15 cellular contexts compared by ENCODE assay signal in genomic region chr4:176205299-176205698, GRCh38. TPM values are rescaled to one million over a fixed set of nuclear protein-coding genes. Genes with fewer than 3 reads are reported as not detected.
DNase-seq lines count a peak whose midpoint lies in the region; ATAC-seq and TF ChIP-seq lines count a peak whose summit lies in the region.
"Had no signal": no experiment of that assay in that cellular context is flagged by ENCODE, and none has a peak within 500 bp of the region (broad histone marks: within the 10 kb centered on the region; RNA-seq: fewer than 3 reads in every experiment).

No MANE protein-coding gene starts in this region.

- H3K9me3 Mint-ChIP-seq in WTC11, result peaks cover 12% of the 10 kb centered on the region
- H3K9me3 Mint-ChIP-seq in MCF 10A (ENCODE audit: unreplicated experiment), result no peaks in the 10 kb centered on the region
- H3K9me3 Mint-ChIP-seq in CD14-positive monocyte, result peaks cover 0 to 4% (median 0%) of the 10 kb centered on the region in 7 donors
- H3K9me3 Mint-ChIP-seq: CD4-positive, alpha-beta T cell; IgD-negative memory B cell had no signal

- H3K4me3 Mint-ChIP-seq in WTC11 (no peak overlapping the region), MCF 10A (ENCODE audit: unreplicated experiment) (no peak overlapping the region), CD14-positive monocyte (no peak overlapping the region)
- H3K4me3 Mint-ChIP-seq: CD4-positive, alpha-beta T cell; IgD-negative memory B cell had no signal

- 0 out of 2 replicates have a peak, but pooled peaks cover 2% of the 10 kb centered on the region for H3K36me3 Mint-ChIP-seq in WTC11
- H3K36me3 Mint-ChIP-seq in MCF 10A (ENCODE audit: insufficient read depth, unreplicated experiment), result no peaks in the 10 kb centered on the region
- no peaks in the 10 kb centered on the region for H3K36me3 Mint-ChIP-seq in CD14-positive monocyte
- H3K36me3 Mint-ChIP-seq: IgD-negative memory B cell had no signal

- no peaks in the 10 kb centered on the region; the same call in 1 of the 2 replicates for H3K27me3 Mint-ChIP-seq in WTC11 (ENCODE audit: low read depth)
- H3K27me3 Mint-ChIP-seq in MCF 10A (ENCODE audit: insufficient read depth, unreplicated experiment), result no peaks in the 10 kb centered on the region
- peaks cover 0 to 12% (median 4%) of the 10 kb centered on the region in 3 donors for H3K27me3 Mint-ChIP-seq in CD14-positive monocyte (ENCODE audit: low read depth in 3 of 3)

- CTCF ChIA-PET in WTC11 (lab: Charles Lee), result no interaction called here
- CTCF ChIA-PET in MCF 10A (lab: Yijun Ruan, JAX), result no interaction called here

- no TSS peak for BruUV-seq in MCF 10A (replicated peaks; lab: Mats Ljungman, UMichigan)

- DNase-seq in NCI-H82 (lab: John Stamatoyannopoulos, UW) (peak; percentile 22), NCI-H82 treated with DMSO at 0.1 percent for 48 hours (lab: John Stamatoyannopoulos, UW; ENCODE audit: unreplicated experiment) (no peak), WTC11 (ENCODE audit: low spot score) (peak; percentile 24), iPS-NIHi7 (ENCODE audit: extremely low spot score) (peak; percentile 22), MCF 10A (ENCODE audit: unreplicated experiment) (no peak), CD14-positive monocyte (ENCODE audit: low spot score) (no peak)
- DNase-seq: ACHN; Calu3; CD4-positive, alpha-beta T cell; DMS 273 treated with DMSO at 0.1 percent for 48 hours; H7 had no signal

- H3K27ac Mint-ChIP-seq in WTC11 (no peak overlapping the region), MCF 10A (ENCODE audit: low read depth, unreplicated experiment) (no peak overlapping the region), CD14-positive monocyte (peak overlapping the region in 2 of 7 donors; percentile 44 to 55)
- H3K27ac Mint-ChIP-seq: CD4-positive, alpha-beta T cell had no signal

- POLR2A ChIA-PET in WTC11 (lab: Charles Lee) (no interaction called here), MCF 10A (lab: Yijun Ruan, JAX) (interaction anchor here (0.7 kb wide), 1 partner anchor 12 kb away, joined by 3 read pairs; no protein-coding TSS in a partner anchor)

- ATAC-seq in WTC11, result peak; percentile 72
- ATAC-seq in HG03045 (IDR thresholded peaks at IDR 0.05; ENCODE audit: unreplicated experiment), result no peak

- intact Hi-C loops in MCF 10A (cut with micrococcal nuclease) (no loop called here), CD14-positive monocyte (cut with micrococcal nuclease) (no loop called here)

- TF ChIP-seq CTCF in WTC11 (IDR thresholded peaks at IDR 0.05) (no peak), MCF 10A (IDR thresholded peaks at IDR 0.05; ENCODE audit: unreplicated experiment) (no peak), CD14-positive monocyte (IDR thresholded peaks at IDR 0.05) (no peak)

- peaks cover 23% of the 10 kb centered on the region for H3K4me1 Mint-ChIP-seq in WTC11
- no peaks in the 10 kb centered on the region for H3K4me1 Mint-ChIP-seq in MCF 10A (ENCODE audit: insufficient read depth, unreplicated experiment)
- H3K4me1 Mint-ChIP-seq in CD14-positive monocyte, result no peaks in the 10 kb centered on the region
- H3K4me1 Mint-ChIP-seq: IgD-negative memory B cell had no signal

TF ChIP-seq in WTC11, 78 proteins besides CTCF, POLR2A, EP300 and RAD21:
- TF ChIP-seq GRHL2 (CRISPR knock-in tag; IDR thresholded peaks at IDR 0.05; ENCODE audit: insufficient replicate concordance, severe bottlenecking) (no peak), NFE2L1 (CRISPR knock-in tag; IDR thresholded peaks at IDR 0.05) (no peak), FOXJ3 (CRISPR knock-in tag; IDR thresholded peaks at IDR 0.05; ENCODE audit: borderline replicate concordance) (no peak), ETV6 (CRISPR knock-in tag; IDR thresholded peaks at IDR 0.05) (no peak), NFATC4 (CRISPR knock-in tag; IDR thresholded peaks at IDR 0.05) (no peak), PREB (CRISPR knock-in tag; IDR thresholded peaks at IDR 0.05; ENCODE audit: borderline replicate concordance) (no peak), ZMAT4 (CRISPR knock-in tag; IDR thresholded peaks at IDR 0.05) (no peak), E2F5 (CRISPR knock-in tag; IDR thresholded peaks at IDR 0.05) (no peak), E2F4 (CRISPR knock-in tag; IDR thresholded peaks at IDR 0.05; ENCODE audit: borderline replicate concordance, low read depth) (no peak), ZNF423 (CRISPR knock-in tag; IDR thresholded peaks at IDR 0.05) (no peak), ZNF138 (CRISPR knock-in tag; conservative IDR thresholded peaks at IDR 0.05) (no peak)

RNA-seq across cellular contexts. Expression of gene SPATA4, which starts 9.9 kb away (rescaled TPM):
- total RNA-seq in WTC11 (2021) (not detected in 3 replicates), MCF 10A (2022) (0.21 and 0.44 TPM in 2 replicates)
- not detected for polyA plus RNA-seq in CD14-positive monocyte
- total RNA-seq: A172; Calu3; CD4-positive, alpha-beta T cell; H7; HT-29 had no signal
- polyA plus RNA-seq: IgD-negative memory B cell had no signal

Comparison
In these comparisons a context has a peak if more than half of its experiments do, and no peak if none do; other contexts are left out.
1. DNase-seq: peak in NCI-H82 (single experiment), WTC11 (single experiment) and iPS-NIHi7 (single experiment); none in NCI-H82 treated with DMSO at 0.1 percent for 48 hours (single experiment), MCF 10A (single experiment) and CD14-positive monocyte (single experiment).